16 cellular contexts compared by ENCODE assay signal in genomic region chr11:130850185-130850944, GRCh38.
DNase-seq lines count a peak whose midpoint lies in the region; ATAC-seq, FAIRE-seq and TF ChIP-seq lines count a peak whose summit lies in the region.
"Had no signal": no experiment of that assay in that cellular context is flagged by ENCODE, and none has a peak within 500 bp of the region (broad histone marks: within the 10 kb centered on the region; RNA-seq: fewer than 3 reads in every experiment).

No MANE protein-coding gene starts in this region.

- no peaks in the 10 kb centered on the region for H3K36me3 ChIP-seq in K562 (ENCODE audit: control insufficient read depth, insufficient read depth, low read length)
- no peaks in the 10 kb centered on the region for H3K36me3 ChIP-seq in smooth muscle cell (ENCODE audit: low read depth)

- BruUV-seq in K562 (replicated peaks; lab: Mats Ljungman, UMichigan), result no TSS peak

- H3K9me3 ChIP-seq in A549 (peaks cover 5% of the 10 kb centered on the region; the same call in 1 of the 3 replicates), K562 (replicated peaks; ENCODE audit: control insufficient read depth, insufficient read depth, low read depth, low read length) (no peaks in the 10 kb centered on the region), smooth muscle cell (replicated peaks; ENCODE audit: low read depth) (no peaks in the 10 kb centered on the region), right cardiac atrium (ENCODE audit: control insufficient read depth, low read length) (no peaks in the 10 kb centered on the region)

- no peaks in the 10 kb centered on the region for H3K9me1 ChIP-seq in K562 (ENCODE audit: control insufficient read depth, insufficient read depth, low read length)

- TF ChIP-seq CTCF in A549 (IDR thresholded peaks at IDR 0.05), result no peak
- no peak for TF ChIP-seq CTCF in LNCaP clone FGC (IDR thresholded peaks at IDR 0.05; ENCODE audit: control insufficient read depth, extremely low read depth, insufficient read depth)
- TF ChIP-seq CTCF in K562 (IDR thresholded peaks at IDR 0.05 in 2 of 3, conservative IDR thresholded peaks at IDR 0.05 in 1 of 3; ENCODE audit: insufficient read depth in 2 of 3, low read depth in 1 of 3, low read length in 3 of 3), result no peak
- TF ChIP-seq CTCF in smooth muscle cell (IDR thresholded peaks at IDR 0.05; ENCODE audit: borderline replicate concordance, insufficient read depth, poor library complexity, severe bottlenecking), result no peak

- POLR2A ChIA-PET in A549 (lab: Yijun Ruan, JAX), result interaction anchor here (0.6 kb wide), 1 partner anchor 10 kb away, joined by 4 read pairs; no protein-coding TSS in a partner anchor
- POLR2A ChIA-PET in K562 (lab: Yijun Ruan, JAX), result no interaction called here

- H3K4me3 ChIP-seq in A549 (no peak overlapping the region), LNCaP clone FGC (ENCODE audit: low read depth, low read length) (no peak overlapping the region), K562 (no peak overlapping the region), smooth muscle cell (no peak overlapping the region), right cardiac atrium (ENCODE audit: low read length) (no peak overlapping the region)
- H3K4me3 ChIP-seq: GM12878 had no signal

- H3F3A ChIP-seq in smooth muscle cell (ENCODE audit: low read depth), result no peaks in the 10 kb centered on the region

- H4K20me1 ChIP-seq in K562 (replicated peaks; ENCODE audit: control insufficient read depth, insufficient read depth, low read length), result no peaks in the 10 kb centered on the region
- no peaks in the 10 kb centered on the region for H4K20me1 ChIP-seq in smooth muscle cell (ENCODE audit: low read depth)

- no peak overlapping the region for H3K9ac ChIP-seq in K562 (ENCODE audit: insufficient read depth in 1 of 2, low read depth in 2 of 2, low read length in 2 of 2)
- H3K9ac ChIP-seq in smooth muscle cell (ENCODE audit: low read depth), result no peak overlapping the region

- TF ChIP-seq RAD21 in A549 (conservative IDR thresholded peaks at IDR 0.05 in 1 of 2, IDR thresholded peaks at IDR 0.05 in 1 of 2) (no peak), K562 (CRISPR knock-in tag; conservative IDR thresholded peaks at IDR 0.05 in 1 of 2, IDR thresholded peaks at IDR 0.05 in 1 of 2) (no peak)

- FAIRE-seq in A549 (lab: Jason Lieb, UNC) (no peak), K562 (lab: Jason Lieb, UNC) (no peak)
- FAIRE-seq: GM12878, GM18507 had no signal

- no peak for DNase-seq in A549 (ENCODE audit: low read depth in 1 of 2, low spot score in 1 of 2)
- DNase-seq in LNCaP clone FGC (ENCODE audit: low read depth), result peak; percentile 37
- no peak for DNase-seq in K562 (ENCODE audit: extremely low read depth in 1 of 4, low spot score in 3 of 4)
- no peak for DNase-seq in smooth muscle cell (lab: John Stamatoyannopoulos, UW; ENCODE audit: unreplicated experiment)
- DNase-seq in right cardiac atrium, result no peak
- no peak for DNase-seq in cerebellar nuclear complex (lab: John Stamatoyannopoulos, UW)
- DNase-seq: C1 segment of cervical spinal cord; Calu3; CD4-positive, alpha-beta T cell; DMS79; H7; KG1 had no signal

- CTCF ChIA-PET in A549 (lab: Yijun Ruan, JAX), result interaction anchor here (3.3 kb wide), 1 partner anchor 11 kb away, joined by 20 read pairs; no protein-coding TSS in a partner anchor
- CTCF ChIA-PET in K562 (lab: Yijun Ruan, JAX; ENCODE audit: low intra/inter-chr PET ratio), result no interaction called here

- H3K4me1 ChIP-seq in A549 (peaks cover 7% of the 10 kb centered on the region; the same call in 2 of the 3 replicates), K562 (replicated peaks in 1 of 2; ENCODE audit: control insufficient read depth in 2 of 2, insufficient read depth in 2 of 2, low read length in 2 of 2) (no peaks in the 10 kb centered on the region), smooth muscle cell (ENCODE audit: low read depth) (no peaks in the 10 kb centered on the region), right cardiac atrium (ENCODE audit: control insufficient read depth, insufficient read depth, low read length) (no peaks in the 10 kb centered on the region)

- H3K27ac ChIP-seq in A549 (no peak overlapping the region), K562 (ENCODE audit: extremely low read depth, low read depth, low read length) (no peak overlapping the region), smooth muscle cell (ENCODE audit: low read depth) (peak overlapping the region; percentile 96), right cardiac atrium (ENCODE audit: low read length) (no peak overlapping the region)
- H3K27ac ChIP-seq: HL-60 had no signal

- no peak overlapping the region for H3K4me2 ChIP-seq in A549
- no peak overlapping the region for H3K4me2 ChIP-seq in K562 (ENCODE audit: insufficient read depth, low read length)
- no peak overlapping the region for H3K4me2 ChIP-seq in smooth muscle cell

- H2AFZ ChIP-seq in K562 (ENCODE audit: low read depth, low read length), result no peak overlapping the region
- no peak overlapping the region for H2AFZ ChIP-seq in smooth muscle cell (ENCODE audit: low read depth)

- intact Hi-C loops in K562 (cut with micrococcal nuclease), result no loop called here
- intact Hi-C loops in right cardiac atrium (cut with DNase I), result loop anchor here in 1 of 4 donors (10.0 kb wide), 1 partner anchor 126 kb away; no protein-coding TSS in a partner anchor

- TF ChIP-seq POLR2A in A549 (IDR thresholded peaks at IDR 0.05; ENCODE audit: low read length) (no peak), K562 (conservative IDR thresholded peaks at IDR 0.05) (no peak)

- H3K27me3 ChIP-seq in K562 (ENCODE audit: control insufficient read depth in 2 of 2, insufficient read depth in 2 of 2, low read length in 2 of 2), result peaks cover 0 to 6% of the 10 kb centered on the region in 2 experiments; a peak in 1 of 5 replicates
- H3K27me3 ChIP-seq in smooth muscle cell (ENCODE audit: low read depth), result no peaks in the 10 kb centered on the region
- no peaks in the 10 kb centered on the region for H3K27me3 ChIP-seq in right cardiac atrium (ENCODE audit: control insufficient read depth, insufficient read depth)

- in situ Hi-C loops in K562 (cut with MboI), result no loop called here

- TF ChIP-seq EP300 in A549 (IDR thresholded peaks at IDR 0.05) (no peak), K562 (IDR thresholded peaks at IDR 0.05; ENCODE audit: low read length) (no peak)

- no peak for ATAC-seq in A549
- no peak for ATAC-seq in K562
- ATAC-seq in HG03196 (IDR thresholded peaks at IDR 0.05; ENCODE audit: unreplicated experiment), result no peak
- ATAC-seq in right cardiac atrium, result no peak
- ATAC-seq: GM12878 had no signal

- H3K79me2 ChIP-seq in K562 (ENCODE audit: control insufficient read depth, insufficient read depth, low read length) (no peaks in the 10 kb centered on the region), smooth muscle cell (ENCODE audit: low read depth) (no peaks in the 10 kb centered on the region)

- 77% methylated on average over 6 of the region's 6 CpGs for WGBS in A549 (ENCODE audit: missing lambda C conversion rate)
- WGBS in K562 (ENCODE audit: insufficient coverage, low coverage, missing lambda C conversion rate), result 4% methylated on average over 6 of the region's 6 CpGs
- 87% methylated on average over 6 of the region's 6 CpGs for WGBS in smooth muscle cell (ENCODE audit: low lambda C conversion rate)
- 92% methylated on average over 6 of the region's 6 CpGs for WGBS in right cardiac atrium

TF ChIP-seq in A549, 52 proteins besides CTCF, POLR2A, EP300 and RAD21:
- no peak for TF ChIP-seq KDM1A (IDR thresholded peaks at IDR 0.05; ENCODE audit: low read depth)
- peak; percentile 43 for TF ChIP-seq MAFK (IDR thresholded peaks at IDR 0.05; ENCODE audit: partially characterized antibody)

TF ChIP-seq in K562, 482 proteins besides CTCF, POLR2A, EP300 and RAD21:
- TF ChIP-seq ZNF316 (IDR thresholded peaks at IDR 0.05) (peak; percentile 29; the same call in 1 of the 2 replicates), IFI16 (CRISPR knock-in tag; IDR thresholded peaks at IDR 0.05) (no peak), ZFP91 (CRISPR knock-in tag; IDR thresholded peaks at IDR 0.05) (no peak), ZNF133 (CRISPR knock-in tag; IDR thresholded peaks at IDR 0.05) (no peak), C11orf30 (IDR thresholded peaks at IDR 0.05; ENCODE audit: low read depth) (no peak)

Comparison
In these comparisons a context has a peak if more than half of its experiments do, and no peak if none do; other contexts are left out.
1. Of the 35 proteins assayed by ChIP-seq in both K562 and A549: peak only in K562: none; only in A549: MAFK; in both: none; in neither: 34.